ENCODE assay signal across 10 cellular contexts in the genomic region with DNA sequence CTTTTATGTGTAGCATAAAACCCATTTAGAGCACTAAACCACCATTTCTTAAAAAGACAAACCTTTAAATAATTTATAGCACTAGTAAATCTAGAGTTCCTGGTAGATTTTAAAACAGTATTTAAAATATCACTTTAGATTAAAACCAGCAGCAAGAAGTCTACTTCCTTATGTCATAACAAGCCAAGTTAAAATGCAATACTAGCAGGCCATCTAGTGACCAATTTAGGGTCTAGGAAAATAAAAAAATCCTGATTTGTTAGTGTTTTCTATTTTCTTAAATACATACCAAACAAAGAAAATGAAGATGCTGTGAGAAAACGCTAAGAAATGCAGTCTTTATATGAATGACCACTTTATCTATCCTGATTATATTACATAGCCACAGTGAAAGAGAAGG. TPM values are rescaled to one million over a fixed set of nuclear protein-coding genes. Genes with fewer than 3 reads are reported as not detected.
DNase-seq lines count a peak whose midpoint lies in the region; ATAC-seq and TF ChIP-seq lines count a peak whose summit lies in the region.
"Had no signal": no experiment of that assay in that cellular context is flagged by ENCODE, and none has a peak within 500 bp of the region (broad histone marks: within the 10 kb centered on the region; RNA-seq: fewer than 3 reads in every experiment).

No MANE protein-coding gene starts in this region.

- TF ChIP-seq EP300 in neural cell (conservative IDR thresholded peaks at IDR 0.05; ENCODE audit: poor library complexity, severe bottlenecking) = no peak

- ATAC-seq in GM21515 (IDR thresholded peaks at IDR 0.05; ENCODE audit: unreplicated experiment) (no peak), HG03108 (IDR thresholded peaks at IDR 0.05; ENCODE audit: unreplicated experiment) (no peak)

- H3F3A ChIP-seq in neural cell (ENCODE audit: insufficient read depth, low read length, poor library complexity, severe bottlenecking) = no peaks in the 10 kb centered on the region

- no peak overlapping the region for H3K9ac ChIP-seq in neural cell (ENCODE audit: low read length)

- TF ChIP-seq CTCF in neural cell (IDR thresholded peaks at IDR 0.05; ENCODE audit: poor library complexity, severe bottlenecking) = peak; percentile 54

- H3K9me2 ChIP-seq in neural cell (ENCODE audit: insufficient read depth, low read length) = no peaks in the 10 kb centered on the region

- peaks cover 13% of the 10 kb centered on the region for H3K36me3 ChIP-seq in neural cell (ENCODE audit: insufficient read depth, low read length)

- peak; percentile 66 for TF ChIP-seq RAD21 in neural cell (conservative IDR thresholded peaks at IDR 0.05)

- H4K20me1 ChIP-seq in neural cell (ENCODE audit: insufficient read depth) = no peaks in the 10 kb centered on the region

- H3K4me3 ChIP-seq in neural cell (ENCODE audit: low read length) = no peak overlapping the region

- H3K4me2 ChIP-seq in neural cell (ENCODE audit: low read length) = no peak overlapping the region

- no peak overlapping the region for H2AFZ ChIP-seq in neural cell (ENCODE audit: low read depth, low read length)

- DNase-seq in EH (ENCODE audit: low read depth) (peak; percentile 51), NCI-H446 treated with DMSO at 0.1 percent for 48 hours (lab: John Stamatoyannopoulos, UW) (peak; percentile 23), dermis microvascular lymphatic vessel endothelial cell (ENCODE audit: low read depth in 2 of 2) (peak; percentile 18 to 48), posterior cingulate gyrus (no peak), iPS-NIHi7 (ENCODE audit: extremely low spot score) (no peak)
- DNase-seq: effector CD4-positive, alpha-beta T cell; T-helper 9 cell had no signal

- H3K79me2 ChIP-seq in neural cell (replicated peaks; ENCODE audit: insufficient read depth, low read length) = peaks cover 4% of the 10 kb centered on the region

- no peak overlapping the region for H3K27ac ChIP-seq in neural cell (ENCODE audit: low read length)

- no peaks in the 10 kb centered on the region for H3K9me3 ChIP-seq in neural cell (ENCODE audit: low read length)

- intact Hi-C loops in posterior cingulate gyrus (cut with DNase I) = loop anchor here (10.0 kb wide), 1 partner anchor 631 kb away; the partner anchor contains the start of gene DKK2

- no peaks in the 10 kb centered on the region for H3K27me3 ChIP-seq in neural cell (ENCODE audit: insufficient read depth, low read depth, low read length)

TF ChIP-seq in neural cell, 6 proteins besides CTCF, POLR2A, EP300 and RAD21:
- TF ChIP-seq TAF1 (IDR thresholded peaks at IDR 0.05; ENCODE audit: low read depth) (no peak), SMC3 (conservative IDR thresholded peaks at IDR 0.05; ENCODE audit: poor library complexity) (peak; percentile 55), REST (IDR thresholded peaks at IDR 0.05; ENCODE audit: borderline replicate concordance) (no peak), POLR2AphosphoS5 (IDR thresholded peaks at IDR 0.05) (no peak), EZH2 (IDR thresholded peaks at IDR 0.05; ENCODE audit: borderline replicate concordance, insufficient read depth, low read length, poor library complexity, severe bottlenecking) (no peak), MXI1 (conservative IDR thresholded peaks at IDR 0.05; ENCODE audit: poor library complexity, severe bottlenecking) (no peak)

RNA-seq across cellular contexts. Expression of gene PAPSS1, which starts 53.9 kb away (rescaled TPM):
- total RNA-seq in dermis microvascular lymphatic vessel endothelial cell = 41.8 and 51.6 TPM in 2 replicates
- polyA plus RNA-seq in neural cell = 204 and 216 TPM in 2 replicates
- 192 and 196 TPM in 2 replicates for polyA minus RNA-seq in neural cell

Comparison
In these comparisons a context has a peak if more than half of its experiments do, and no peak if none do; other contexts are left out.
1. DNase-seq: peak in EH (single experiment), NCI-H446 treated with DMSO at 0.1 percent for 48 hours (single experiment) and dermis microvascular lymphatic vessel endothelial cell (2 of 2); none in posterior cingulate gyrus (0 of 10) and iPS-NIHi7 (single experiment).